In the genomic region with DNA sequence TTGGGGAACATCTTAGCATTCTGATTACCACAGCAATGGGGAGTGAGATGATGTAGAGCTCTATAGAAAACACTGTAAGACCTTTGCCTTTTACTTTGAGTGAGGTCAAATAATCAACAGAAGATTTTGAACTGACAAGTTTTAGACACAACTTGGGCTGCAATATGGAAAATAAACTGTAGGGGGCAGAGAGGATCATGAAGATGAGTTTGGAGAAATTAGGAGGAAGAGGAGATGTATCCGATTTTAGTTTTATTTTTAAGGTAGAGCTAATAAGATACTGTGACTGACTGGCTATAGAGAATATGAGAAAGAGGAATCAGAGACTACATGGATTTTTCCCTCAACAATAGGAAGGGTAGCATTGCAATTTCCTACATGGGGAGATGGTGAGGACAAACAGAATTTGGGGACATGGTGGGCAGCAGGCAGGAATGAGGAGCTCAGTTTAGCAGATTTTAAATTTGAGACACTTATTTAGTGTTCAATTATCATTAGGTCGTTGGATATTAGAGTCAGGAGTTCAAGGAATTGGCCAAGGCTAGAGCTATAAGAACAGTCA, we compare ENCODE assay signal across 10 cellular contexts.
DNase-seq lines count a peak whose midpoint lies in the region; ATAC-seq, FAIRE-seq and TF ChIP-seq lines count a peak whose summit lies in the region.
"Had no signal": no experiment of that assay in that cellular context is flagged by ENCODE, and none has a peak within 500 bp of the region (broad histone marks: within the 10 kb centered on the region; RNA-seq: fewer than 3 reads in every experiment).

No MANE protein-coding gene starts in this region.

- H3K4me1 ChIP-seq in adipocyte (ENCODE audit: control insufficient read depth, insufficient read depth, low read length) (no peaks in the 10 kb centered on the region), right lobe of liver (no peaks in the 10 kb centered on the region)

- in situ Hi-C loops in GM13977 (cut with MboI; ENCODE audit: low pct_unique_long_range_greater_than_20kb, low sequenced_read_pairs, unreplicated experiment), result no loop called here

- no peak overlapping the region for H3K4me3 ChIP-seq in adipocyte (ENCODE audit: low read length)
- H3K4me3 ChIP-seq in right lobe of liver, result no peak overlapping the region

- H3K9ac ChIP-seq in adipocyte (ENCODE audit: low read length), result no peak overlapping the region

- 18% methylated on average over 2 of the region's 2 CpGs for WGBS in right lobe of liver (ENCODE audit: insufficient coverage, low coverage, low lambda C conversion rate, missing lambda C conversion rate)

- TF ChIP-seq POLR2A in right lobe of liver (IDR thresholded peaks at IDR 0.05) (no peak), GM12892 (IDR thresholded peaks at IDR 0.05; ENCODE audit: low read depth, low read length) (no peak)

- H3K36me3 ChIP-seq in adipocyte (ENCODE audit: control insufficient read depth, insufficient read depth, low read length, severe bottlenecking) (no peaks in the 10 kb centered on the region), right lobe of liver (no peaks in the 10 kb centered on the region)

- no peak for FAIRE-seq in GM12892 (lab: Jason Lieb, UNC)
- FAIRE-seq: colon had no signal

- DNase-seq in CD1c-positive myeloid dendritic cell (ENCODE audit: extremely low spot score) (peak; percentile 21), GM13977 (ENCODE audit: low spot score) (no peak), adipocyte (ENCODE audit: low read depth) (peak; percentile 66), right lobe of liver (no peak), HuH-7 (ENCODE audit: low spot score) (no peak), GM12892 (ENCODE audit: insufficient read length) (no peak)
- DNase-seq: NK-92 treated with Interleukin-12 subunit alpha and Interleukin-12 subunit beta, amount 100 ng/mL, for 24 hours had no signal

- no peaks in the 10 kb centered on the region for H3K27me3 ChIP-seq in adipocyte (replicated peaks; ENCODE audit: control insufficient read depth, insufficient read depth, low read length)
- H3K27me3 ChIP-seq in right lobe of liver, result no peaks in the 10 kb centered on the region

- intact Hi-C loops in right lobe of liver (cut with DNase I), result no loop called here

- ATAC-seq in right lobe of liver (no peak), GM21529 (IDR thresholded peaks at IDR 0.05; ENCODE audit: unreplicated experiment) (no peak), GM19452 (IDR thresholded peaks at IDR 0.05; ENCODE audit: unreplicated experiment) (no peak)

- TF ChIP-seq CTCF in GM13977 (IDR thresholded peaks at IDR 0.05; ENCODE audit: extremely low read depth, insufficient read depth, missing control alignments) (peak; percentile 40), right lobe of liver (IDR thresholded peaks at IDR 0.05) (peak; percentile 26 to 45 (median 37))

- H3K9me3 ChIP-seq in adipocyte (ENCODE audit: control insufficient read depth, low read length) (no peaks in the 10 kb centered on the region), right lobe of liver (no peaks in the 10 kb centered on the region)

- no peak overlapping the region for H3K27ac ChIP-seq in right lobe of liver

Comparison
In these comparisons a context has a peak if more than half of its experiments do, and no peak if none do; other contexts are left out.
1. DNase-seq: peak in CD1c-positive myeloid dendritic cell (single experiment) and adipocyte (single experiment); none in GM13977 (single experiment), right lobe of liver (0 of 3), HuH-7 (single experiment) and GM12892 (single experiment).